14 cellular contexts compared by ENCODE assay signal in the genomic region with DNA sequence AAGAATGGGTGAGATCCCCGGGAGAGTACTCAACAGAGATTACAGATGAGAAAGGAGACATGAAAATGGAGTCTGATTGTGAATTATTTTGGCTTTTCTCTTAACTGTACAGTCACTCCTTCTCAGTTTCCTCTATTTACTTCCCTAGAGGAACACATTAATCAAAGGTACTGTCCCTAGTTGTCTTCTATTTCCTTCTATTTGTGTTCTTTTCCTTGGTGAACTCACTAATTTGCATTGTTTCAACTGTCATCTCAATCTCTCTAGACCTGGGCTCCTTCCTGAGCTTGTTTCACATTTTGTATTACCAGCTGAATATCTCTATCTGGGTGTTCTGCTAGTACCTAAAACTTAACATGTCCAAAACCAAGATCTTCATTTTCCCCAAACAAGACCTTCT.
"Had no signal": no experiment of that assay in that cellular context is flagged by ENCODE, and none has a peak within 500 bp of the region (broad histone marks: within the 10 kb centered on the region; RNA-seq: fewer than 3 reads in every experiment).

No MANE protein-coding gene starts in this region.

- H3K27me3 Mint-ChIP-seq: activated CD8-positive, alpha-beta memory T cell treated with anti-CD3 and anti-CD28 coated beads, Interleukin-2, amount 10 ng/mL, durations not matched to agents 7 days and 5 days had no signal

- H3K27ac ChIP-seq: ascending aorta, gastroesophageal sphincter, left ventricle myocardium inferior, sigmoid colon, testis, WERI-Rb-1 had no signal

- DNase-seq: activated CD4-positive, alpha-beta T cell treated with anti-CD3 and anti-CD28 coated beads, Interleukin-2, amount 50 U/mL, for 1 hour; activated CD8-positive, alpha-beta memory T cell treated with anti-CD3 and anti-CD28 coated beads, Interleukin-2, amount 10 ng/mL, durations not matched to agents 7 days and 5 days; activated naive CD4-positive, alpha-beta T cell treated with anti-CD3 and anti-CD28 coated beads, Interleukin-2, amount 50 U/mL, for 16 hours; kidney; left ventricle myocardium inferior; mesendoderm; sigmoid colon; stimulated activated CD4-positive, alpha-beta T cell treated with anti-CD3 and anti-CD28 coated beads, Interleukin-2, amount 100 ng/mL, for 24 hours; stimulated activated naive CD4-positive, alpha-beta T cell treated with Interleukin-2 at 50 U/mL for 16 hours; T-helper 9 cell; testis; WERI-Rb-1 had no signal

- H3K4me1 Mint-ChIP-seq: activated CD8-positive, alpha-beta memory T cell treated with anti-CD3 and anti-CD28 coated beads, Interleukin-2, amount 10 ng/mL, durations not matched to agents 7 days and 5 days had no signal

- H3K4me1 ChIP-seq: ascending aorta, gastroesophageal sphincter, left ventricle myocardium inferior, sigmoid colon, testis had no signal

- H3K9me3 ChIP-seq: ascending aorta, gastroesophageal sphincter, left ventricle myocardium inferior, sigmoid colon, testis had no signal

- H3K27ac Mint-ChIP-seq: activated CD8-positive, alpha-beta memory T cell treated with anti-CD3 and anti-CD28 coated beads, Interleukin-2, amount 10 ng/mL, durations not matched to agents 7 days and 5 days had no signal

- H3K4me3 Mint-ChIP-seq: activated CD8-positive, alpha-beta memory T cell treated with anti-CD3 and anti-CD28 coated beads, Interleukin-2, amount 10 ng/mL, durations not matched to agents 7 days and 5 days had no signal

- H3K4me3 ChIP-seq: ascending aorta, gastroesophageal sphincter, left ventricle myocardium inferior, sigmoid colon, testis had no signal

- ATAC-seq: activated CD8-positive, alpha-beta memory T cell treated with anti-CD3 and anti-CD28 coated beads, Interleukin-2, amount 10 ng/mL, durations not matched to agents 7 days and 5 days; gastroesophageal sphincter had no signal

- H3K36me3 ChIP-seq: WERI-Rb-1 had no signal

- H3K27me3 ChIP-seq: ascending aorta, gastroesophageal sphincter, sigmoid colon, testis had no signal
